ENCODE assay signal across 8 cellular contexts in genomic region chr11:126416542-126417090, GRCh38.
DNase-seq lines count a peak whose midpoint lies in the region; ATAC-seq and TF ChIP-seq lines count a peak whose summit lies in the region.

No MANE protein-coding gene starts in this region.

- TF ChIP-seq CTCF in adrenal gland (IDR thresholded peaks at IDR 0.05) = no peak
- peak in 1 of 9 donors; percentile 8 for TF ChIP-seq CTCF in heart right ventricle (IDR thresholded peaks at IDR 0.05)
- peak in 1 of 4 experiments; percentile 19 for TF ChIP-seq CTCF in prostate gland (IDR thresholded peaks at IDR 0.05)
- no peak for TF ChIP-seq CTCF in tibial nerve (IDR thresholded peaks at IDR 0.05)

- H3K27me3 ChIP-seq in adrenal gland = no peaks in the 10 kb centered on the region
- no peaks in the 10 kb centered on the region for H3K27me3 ChIP-seq in heart right ventricle
- no peaks in the 10 kb centered on the region for H3K27me3 ChIP-seq in prostate gland (replicated peaks; ENCODE audit: insufficient read depth)
- H3K27me3 ChIP-seq in tibial nerve = no peaks in the 10 kb centered on the region
- H3K27me3 ChIP-seq in SJCRH30 = no peaks in the 10 kb centered on the region

- H3K4me3 ChIP-seq in adrenal gland (peak overlapping the region in 2 of 4 donors; percentile 25 to 35), heart right ventricle (peak overlapping the region in 9 of 10 donors; percentile 27 to 55 (median 52)), prostate gland (peak overlapping the region; percentile 29 to 38), tibial nerve (peak overlapping the region; percentile 7 to 54 (median 34)), SJCRH30 (no peak overlapping the region)

- peaks cover 0 to 20% of the 10 kb centered on the region in 2 donors for H3K36me3 ChIP-seq in adrenal gland (replicated peaks in 1 of 2)
- H3K36me3 ChIP-seq in heart right ventricle = peaks cover 0 to 22% (median 4%) of the 10 kb centered on the region in 9 donors
- no peaks in the 10 kb centered on the region for H3K36me3 ChIP-seq in prostate gland
- H3K36me3 ChIP-seq in tibial nerve = peaks cover 0 to 13% (median 0%) of the 10 kb centered on the region in 3 donors
- H3K36me3 ChIP-seq in SJCRH30 = 0 out of 2 replicates have a peak, but pooled peaks cover 6% of the 10 kb centered on the region

- DNase-seq in SHP77 (lab: John Stamatoyannopoulos, UW) = peak; percentile 69 to 78
- peak; percentile 91 to 96 (median 93) for DNase-seq in adrenal gland
- DNase-seq in heart right ventricle = peak; percentile 92 to 95
- peak; percentile 71 for DNase-seq in prostate gland (ENCODE audit: low spot score)
- DNase-seq in tibial nerve (ENCODE audit: low spot score in 2 of 2) = peak; percentile 76 to 80
- no peak for DNase-seq in SJCRH30

- H3K9me3 ChIP-seq in adrenal gland (replicated peaks in 1 of 3) = no peaks in the 10 kb centered on the region
- H3K9me3 ChIP-seq in heart right ventricle = no peaks in the 10 kb centered on the region
- H3K9me3 ChIP-seq in prostate gland = no peaks in the 10 kb centered on the region
- no peaks in the 10 kb centered on the region for H3K9me3 ChIP-seq in tibial nerve
- no peaks in the 10 kb centered on the region for H3K9me3 ChIP-seq in SJCRH30 (replicated peaks)

- TF ChIP-seq EP300 in tibial nerve (IDR thresholded peaks at IDR 0.05) = peak; percentile 42 to 55

- H3K27ac ChIP-seq in adrenal gland = peak overlapping the region; percentile 43 to 92 (median 82)
- peak overlapping the region; percentile 70 to 93 (median 85) for H3K27ac ChIP-seq in heart right ventricle
- peak overlapping the region; percentile 69 to 78 for H3K27ac ChIP-seq in prostate gland
- peak overlapping the region; percentile 77 to 96 (median 88) for H3K27ac ChIP-seq in tibial nerve
- no peak overlapping the region for H3K27ac ChIP-seq in SJCRH30

- H3K4me1 ChIP-seq in adrenal gland (replicated peaks in 1 of 2) (peaks cover 32 to 65% of the 10 kb centered on the region in 2 donors), heart right ventricle (peaks cover 26 to 90% (median 64%) of the 10 kb centered on the region in 9 donors), prostate gland (replicated peaks) (peaks cover 4% of the 10 kb centered on the region), tibial nerve (peaks cover 4 to 96% (median 54%) of the 10 kb centered on the region in 4 donors), SJCRH30 (peaks cover 15% of the 10 kb centered on the region)

- 3 to 7% (median 5%) methylated on average over 11 to 52 of the region's 52 CpGs for WGBS in adrenal gland, 4 donors
- WGBS in heart right ventricle, 2 donors = 5 to 7% methylated on average over 50 to 52 of the region's 52 CpGs
- 2% methylated on average over 49 of the region's 52 CpGs for WGBS in prostate gland
- 3 to 4% methylated on average over 14 to 36 of the region's 52 CpGs for WGBS in tibial nerve, 2 donors

- TF ChIP-seq POLR2A in adrenal gland (IDR thresholded peaks at IDR 0.05) = peak; percentile 10 to 62
- TF ChIP-seq POLR2A in prostate gland (IDR thresholded peaks at IDR 0.05) = peak; percentile 40
- peak in 1 of 2 donors; percentile 57 for TF ChIP-seq POLR2A in tibial nerve (IDR thresholded peaks at IDR 0.05)

- intact Hi-C loops in adrenal gland (cut with DNase I) (no loop called here), heart right ventricle (cut with DNase I) (loop anchor here in 7 of 10 donors (5.0 to 10.0 kb wide), 4 partner anchors 59 to 104 kb away; partner anchors contain the start of gene ST3GAL4 (in 5 of the 7)), prostate gland (cut with DNase I) (loop anchor here (5.0 kb wide), 2 partner anchors 59 to 99 kb away; partner anchors contain the start of gene ST3GAL4)

- ATAC-seq in GM18867 (IDR thresholded peaks at IDR 0.05; ENCODE audit: unreplicated experiment) (peak; percentile 34), HG03103 (IDR thresholded peaks at IDR 0.05; ENCODE audit: low read depth, unreplicated experiment) (peak; percentile 67), heart right ventricle (peak; percentile 85 to 91 (median 88))

Comparison
In these comparisons a context has a peak if more than half of its experiments do, and no peak if none do; other contexts are left out.
1. ATAC-seq: peak in every context shown above with its lines; median percentile 88 in heart right ventricle; 67 in HG03103; 34 in GM18867.
2. DNase-seq: peak in SHP77 (2 of 2), adrenal gland (7 of 7), heart right ventricle (2 of 2), prostate gland (single experiment) and tibial nerve (2 of 2); none in SJCRH30 (0 of 2).
3. intact Hi-C loops: an anchor here in heart right ventricle (5.0 to 10.0 kb wide) and prostate gland (5.0 kb wide); none called in adrenal gland.